ENCODE assay signal across 26 cellular contexts in the genomic region with DNA sequence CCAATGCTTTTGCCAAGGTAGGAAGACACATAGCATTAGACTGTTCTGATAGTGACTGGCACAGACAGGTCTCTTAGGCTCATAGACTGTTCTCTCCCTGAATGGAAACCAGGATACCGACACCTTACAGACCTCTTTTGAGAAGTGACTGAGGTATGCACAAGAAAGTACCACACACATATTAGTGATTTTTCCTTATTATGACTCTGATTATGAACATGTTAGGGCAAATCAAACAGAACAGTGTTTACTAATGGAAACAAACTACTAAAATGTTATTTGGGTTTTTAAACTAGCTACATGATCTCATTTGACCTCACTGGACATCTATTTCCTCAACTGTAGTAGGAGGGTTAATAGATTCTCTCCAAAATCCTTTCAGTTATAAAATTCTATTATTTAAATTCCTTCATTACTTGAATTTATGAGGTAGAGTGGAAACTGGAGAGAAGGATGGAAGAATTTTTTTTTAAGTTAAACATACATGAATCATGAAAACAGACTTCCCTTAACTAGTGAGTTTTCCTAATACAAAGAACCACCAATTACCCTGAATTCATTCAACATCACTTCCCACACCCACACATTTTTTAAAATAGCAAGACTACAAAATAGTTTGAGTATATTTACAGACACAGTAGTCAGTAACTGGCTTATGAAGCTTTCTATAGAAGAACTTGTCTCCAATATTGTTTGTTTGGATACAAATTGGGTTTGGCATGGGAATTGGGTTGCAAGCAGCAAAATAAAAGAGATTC.
DNase-seq lines count a peak whose midpoint lies in the region; ATAC-seq and TF ChIP-seq lines count a peak whose summit lies in the region.
"Had no signal": no experiment of that assay in that cellular context is flagged by ENCODE, and none has a peak within 500 bp of the region (broad histone marks: within the 10 kb centered on the region; RNA-seq: fewer than 3 reads in every experiment).

No MANE protein-coding gene starts in this region.

- H3K18ac ChIP-seq in mesenchymal stem cell (ENCODE audit: low read depth in 1 of 2, low read length in 2 of 2), result peak overlapping the region in 1 of 2 experiments; percentile 18

- no peak overlapping the region for H4K8ac ChIP-seq in mesenchymal stem cell (ENCODE audit: low read length)

- H3K9me3 ChIP-seq in GM23248 (ENCODE audit: low read depth) (no peaks in the 10 kb centered on the region), mesenchymal stem cell (ENCODE audit: control insufficient read depth, low read length) (no peaks in the 10 kb centered on the region), spleen (no peaks in the 10 kb centered on the region), MG63 (no peaks in the 10 kb centered on the region)
- H3K9me3 ChIP-seq: SK-N-SH had no signal

- H3K27ac Mint-ChIP-seq in MCF 10A (ENCODE audit: low read depth, unreplicated experiment), result peak overlapping the region; percentile 42
- H3K27ac Mint-ChIP-seq in stimulated activated naive B cell treated with anti-CD40 and anti-IgM and Interleukin-4, amounts not matched to agents 10 μg/mL and 1 μg/mL and 100 μg/mL, for 72 hours, result peak overlapping the region; percentile 25
- H3K27ac Mint-ChIP-seq: activated CD4-positive, alpha-beta T cell treated with anti-CD3 and anti-CD28 coated beads, Interleukin-2, amount 10 ng/mL, durations not matched to agents 7 days and 5 days; activated naive CD8-positive, alpha-beta T cell; activated T-helper 17 cell treated with anti-CD3 and anti-CD28 coated beads, Interleukin-2, amount 50 U/mL, for 72 hours; CD8-positive, alpha-beta memory T cell; natural killer cell treated with Interleukin-12 subunit alpha and Interleukin-12 subunit beta and Interleukin-15 and Interleukin-18, amount 100 ng/mL, for 72 hours; progenitor cell of endocrine pancreas had no signal

- intact Hi-C loops in MCF 10A (cut with micrococcal nuclease) (no loop called here), spleen (cut with DNase I; ENCODE audit: low total_unique reads) (no loop called here)

- no peaks in the 10 kb centered on the region for H3K27me3 ChIP-seq in GM23248 (replicated peaks; ENCODE audit: insufficient read depth)
- H3K27me3 ChIP-seq in mesenchymal stem cell (ENCODE audit: control insufficient read depth in 1 of 2, insufficient read depth in 1 of 2, low read length in 2 of 2), result no peaks in the 10 kb centered on the region
- no peaks in the 10 kb centered on the region for H3K27me3 ChIP-seq in spleen (replicated peaks in 1 of 7)
- H3K27me3 ChIP-seq in MG63, result no peaks in the 10 kb centered on the region

- H3K9ac ChIP-seq in GM23248, result no peak overlapping the region
- no peak overlapping the region for H3K9ac ChIP-seq in mesenchymal stem cell (ENCODE audit: low read length)
- H3K9ac ChIP-seq: SK-N-SH had no signal

- peaks cover 27% of the 10 kb centered on the region for H3K4me1 Mint-ChIP-seq in MCF 10A (ENCODE audit: insufficient read depth, unreplicated experiment)
- peaks cover 8 to 24% of the 10 kb centered on the region in 2 donors for H3K4me1 Mint-ChIP-seq in stimulated activated naive B cell treated with anti-CD40 and anti-IgM and Interleukin-4, amounts not matched to agents 10 μg/mL and 1 μg/mL and 100 μg/mL, for 72 hours
- H3K4me1 Mint-ChIP-seq: activated T-helper 17 cell treated with anti-CD3 and anti-CD28 coated beads, Interleukin-2, amount 50 U/mL, for 72 hours had no signal

- no TSS peak for BruUV-seq in MCF 10A (replicated peaks; lab: Mats Ljungman, UMichigan)

- peak overlapping the region; percentile 85 for H2AK5ac ChIP-seq in mesenchymal stem cell (ENCODE audit: low read length, severe bottlenecking)

- H3K27ac ChIP-seq in GM23248 (peak overlapping the region; percentile 48), mesenchymal stem cell (ENCODE audit: low read length, poor library complexity, severe bottlenecking) (peak overlapping the region; percentile 82), spleen (no peak overlapping the region)
- H3K27ac ChIP-seq: VCaP had no signal

- no peak overlapping the region for H2BK12ac ChIP-seq in mesenchymal stem cell (ENCODE audit: low read length in 2 of 2)

- no peaks in the 10 kb centered on the region for H3K27me3 Mint-ChIP-seq in MCF 10A (ENCODE audit: insufficient read depth, unreplicated experiment)
- peaks cover 10 to 15% of the 10 kb centered on the region in 2 donors for H3K27me3 Mint-ChIP-seq in stimulated activated naive B cell treated with anti-CD40 and anti-IgM and Interleukin-4, amounts not matched to agents 10 μg/mL and 1 μg/mL and 100 μg/mL, for 72 hours
- H3K27me3 Mint-ChIP-seq: progenitor cell of endocrine pancreas had no signal

- no peak overlapping the region for H2BK15ac ChIP-seq in mesenchymal stem cell (ENCODE audit: low read depth, poor library complexity, severe bottlenecking)

- DNase-seq in GM23248, result peak; percentile 69
- no peak for DNase-seq in MCF 10A (ENCODE audit: unreplicated experiment)
- DNase-seq in mesenchymal stem cell, result no peak
- no peak for DNase-seq in stimulated activated naive B cell treated with anti-CD40 and anti-IgM and Interleukin-4, amounts not matched to agents 10 μg/mL and 1 μg/mL and 100 μg/mL, for 72 hours
- DNase-seq in spleen, result no peak
- DNase-seq in MG63, result no peak
- DNase-seq: activated CD4-positive, alpha-beta T cell treated with anti-CD3 and anti-CD28 coated beads, Interleukin-2, amount 10 ng/mL, durations not matched to agents 7 days and 5 days; CD8-positive, alpha-beta memory T cell; DMS79 treated with DMSO at 0.1 percent for 48 hours; glutamatergic neuron; left cardiac atrium; midbrain; NCI-H1417 treated with DMSO at 0.1 percent for 48 hours; NCI-H510A treated with DMSO at 0.1 percent for 48 hours; NK-92 treated with Interleukin-12 subunit alpha and Interleukin-12 subunit beta, amount 100 ng/mL, for 24 hours; SK-N-SH; stimulated activated CD4-positive, alpha-beta T cell treated with anti-CD3 and anti-CD28 coated beads, Interleukin-2, amount 100 ng/mL, for 48 hours; stimulated activated naive CD4-positive, alpha-beta T cell treated with Interleukin-2 at 50 U/mL for 16 hours had no signal

- peaks cover 52% of the 10 kb centered on the region for H3K4me1 ChIP-seq in GM23248 (ENCODE audit: insufficient read depth)
- peaks cover 17% of the 10 kb centered on the region for H3K4me1 ChIP-seq in mesenchymal stem cell (ENCODE audit: control insufficient read depth, insufficient read depth, low read depth, low read length)
- peaks cover 0 to 25% (median 4%) of the 10 kb centered on the region in 6 donors for H3K4me1 ChIP-seq in spleen

- no peak overlapping the region for H2BK5ac ChIP-seq in mesenchymal stem cell (ENCODE audit: low read depth, low read length, poor library complexity, severe bottlenecking)

- H3K79me1 ChIP-seq in mesenchymal stem cell (replicated peaks; ENCODE audit: low read length, poor library complexity, severe bottlenecking), result no peaks in the 10 kb centered on the region

- no peak overlapping the region for H3K4me3 Mint-ChIP-seq in MCF 10A (ENCODE audit: unreplicated experiment)
- H3K4me3 Mint-ChIP-seq in stimulated activated naive B cell treated with anti-CD40 and anti-IgM and Interleukin-4, amounts not matched to agents 10 μg/mL and 1 μg/mL and 100 μg/mL, for 72 hours, result no peak overlapping the region
- H3K4me3 Mint-ChIP-seq: activated CD4-positive, alpha-beta T cell treated with anti-CD3 and anti-CD28 coated beads, Interleukin-2, amount 10 ng/mL, durations not matched to agents 7 days and 5 days; activated naive CD8-positive, alpha-beta T cell; activated T-helper 17 cell treated with anti-CD3 and anti-CD28 coated beads, Interleukin-2, amount 50 U/mL, for 72 hours; CD8-positive, alpha-beta memory T cell; natural killer cell treated with Interleukin-12 subunit alpha and Interleukin-12 subunit beta and Interleukin-15 and Interleukin-18, amount 100 ng/mL, for 72 hours had no signal

- peaks cover 10% of the 10 kb centered on the region; the same call in 1 of the 2 replicates for H3K36me3 ChIP-seq in GM23248 (ENCODE audit: low read depth)
- peaks cover 10 to 14% of the 10 kb centered on the region in 2 experiments for H3K36me3 ChIP-seq in mesenchymal stem cell (ENCODE audit: control insufficient read depth in 1 of 2, insufficient read depth in 2 of 2, low read depth in 1 of 2, low read length in 2 of 2)
- no peaks in the 10 kb centered on the region for H3K36me3 ChIP-seq in spleen
- peaks cover 18% of the 10 kb centered on the region for H3K36me3 ChIP-seq in MG63

- H2AFZ ChIP-seq in GM23248 (no peak overlapping the region), mesenchymal stem cell (ENCODE audit: low read depth, low read length) (no peak overlapping the region)

- no peak overlapping the region for H3K23ac ChIP-seq in mesenchymal stem cell (ENCODE audit: low read length in 2 of 2)

- 54 to 76% methylated on average over 1 of the region's 1 CpG for whole genome bisulfite sequencing in GM23248 (ENCODE audit: low coverage in 1 of 2, low lambda C conversion rate in 2 of 2, missing lambda C conversion rate in 2 of 2), 2 experiments
- WGBS in mesenchymal stem cell, result 100% methylated on average over 1 of the region's 1 CpG
- 85 to 96% (median 94%) methylated on average over 1 of the region's 1 CpG for WGBS in spleen, 5 donors

- no peak overlapping the region for H4K91ac ChIP-seq in mesenchymal stem cell (ENCODE audit: low read length)

- H3K14ac ChIP-seq in mesenchymal stem cell (ENCODE audit: low read length in 2 of 2), result no peak overlapping the region

- no peak for TF ChIP-seq POLR2A in spleen (IDR thresholded peaks at IDR 0.05)

- H3K9me3 Mint-ChIP-seq in MCF 10A (ENCODE audit: unreplicated experiment), result no peaks in the 10 kb centered on the region
- H3K9me3 Mint-ChIP-seq in stimulated activated naive B cell treated with anti-CD40 and anti-IgM and Interleukin-4, amounts not matched to agents 10 μg/mL and 1 μg/mL and 100 μg/mL, for 72 hours, result peaks cover 1 to 4% of the 10 kb centered on the region in 2 donors
- H3K9me3 Mint-ChIP-seq: activated T-helper 17 cell treated with anti-CD3 and anti-CD28 coated beads, Interleukin-2, amount 50 U/mL, for 72 hours; CD8-positive, alpha-beta memory T cell had no signal

- H3K4me2 ChIP-seq in GM23248 (ENCODE audit: unreplicated experiment), result peak overlapping the region; percentile 54
- no peak overlapping the region for H3K4me2 ChIP-seq in mesenchymal stem cell (ENCODE audit: low read length, poor library complexity, severe bottlenecking)
- H3K4me2 ChIP-seq: SK-N-SH had no signal

- H2BK120ac ChIP-seq in mesenchymal stem cell (ENCODE audit: low read depth, low read length), result no peak overlapping the region

- TF ChIP-seq CTCF in MCF 10A (IDR thresholded peaks at IDR 0.05; ENCODE audit: unreplicated experiment), result no peak
- no peak for TF ChIP-seq CTCF in spleen (IDR thresholded peaks at IDR 0.05 in 8 of 11, conservative IDR thresholded peaks at IDR 0.05 in 3 of 11)

- H4K20me1 ChIP-seq in GM23248 (ENCODE audit: insufficient read depth), result no peaks in the 10 kb centered on the region; the same call in 1 of the 2 replicates

- H3K36me3 Mint-ChIP-seq in MCF 10A (ENCODE audit: insufficient read depth, unreplicated experiment), result peaks cover 13% of the 10 kb centered on the region
- H3K36me3 Mint-ChIP-seq in stimulated activated naive B cell treated with anti-CD40 and anti-IgM and Interleukin-4, amounts not matched to agents 10 μg/mL and 1 μg/mL and 100 μg/mL, for 72 hours, result peaks cover 1 to 4% of the 10 kb centered on the region in 2 donors
- H3K36me3 Mint-ChIP-seq: activated naive CD8-positive, alpha-beta T cell; CD8-positive, alpha-beta memory T cell; natural killer cell treated with Interleukin-12 subunit alpha and Interleukin-12 subunit beta and Interleukin-15 and Interleukin-18, amount 100 ng/mL, for 72 hours had no signal

- H3K4me3 ChIP-seq in GM23248 (no peak overlapping the region), mesenchymal stem cell (ENCODE audit: insufficient read depth in 1 of 2, low read depth in 1 of 2, low read length in 2 of 2) (no peak overlapping the region), spleen (no peak overlapping the region), MG63 (no peak overlapping the region)
- H3K4me3 ChIP-seq: skin epidermis had no signal

- CTCF ChIA-PET in MCF 10A (lab: Yijun Ruan, JAX), result interaction anchor here (0.6 to 1.9 kb wide), 4 partner anchors 24 to 99 kb away, joined by 3 to 7 read pairs (median 4); no protein-coding TSS in a partner anchor

- H3F3A ChIP-seq in GM23248 (ENCODE audit: insufficient read depth), result peaks cover 42% of the 10 kb centered on the region

- no peak for ATAC-seq in stimulated activated naive B cell treated with anti-CD40 and anti-IgM and Interleukin-4, amounts not matched to agents 10 μg/mL and 1 μg/mL and 100 μg/mL, for 72 hours (replicated peaks)
- ATAC-seq in HG03432 (IDR thresholded peaks at IDR 0.05; ENCODE audit: unreplicated experiment) (no peak), HG03097 (IDR thresholded peaks at IDR 0.05; ENCODE audit: low FRiP score, unreplicated experiment) (no peak)
- ATAC-seq: left cardiac atrium; natural killer cell treated with Interleukin-12 subunit alpha and Interleukin-12 subunit beta and Interleukin-15 and Interleukin-18, amount 100 ng/mL, for 72 hours had no signal

- no peak overlapping the region for H3K4ac ChIP-seq in mesenchymal stem cell (ENCODE audit: low read depth in 1 of 2, low read length in 2 of 2)

- POLR2A ChIA-PET in MCF 10A (lab: Yijun Ruan, JAX), result interaction anchor here (0.7 to 5.0 kb wide), 2 partner anchors 11 to 410 kb away, joined by 3 to 24 read pairs; no protein-coding TSS in a partner anchor

- in situ Hi-C loops in GM23248 (cut with MboI), result no loop called here

- peaks cover 21% of the 10 kb centered on the region for H3K79me2 ChIP-seq in GM23248 (ENCODE audit: insufficient read depth)

- H3K9me2 ChIP-seq in GM23248 (ENCODE audit: insufficient read depth), result no peaks in the 10 kb centered on the region
- H3K9me2 ChIP-seq: SK-N-SH had no signal

Comparison
In these comparisons a context has a peak if more than half of its experiments do, and no peak if none do; other contexts are left out.
1. H3K27ac ChIP-seq: peak in GM23248 (single experiment) and mesenchymal stem cell (single experiment); none in spleen (0 of 8).